Comparison of ENCODE assay signal across 8 cellular contexts in the genomic region with DNA sequence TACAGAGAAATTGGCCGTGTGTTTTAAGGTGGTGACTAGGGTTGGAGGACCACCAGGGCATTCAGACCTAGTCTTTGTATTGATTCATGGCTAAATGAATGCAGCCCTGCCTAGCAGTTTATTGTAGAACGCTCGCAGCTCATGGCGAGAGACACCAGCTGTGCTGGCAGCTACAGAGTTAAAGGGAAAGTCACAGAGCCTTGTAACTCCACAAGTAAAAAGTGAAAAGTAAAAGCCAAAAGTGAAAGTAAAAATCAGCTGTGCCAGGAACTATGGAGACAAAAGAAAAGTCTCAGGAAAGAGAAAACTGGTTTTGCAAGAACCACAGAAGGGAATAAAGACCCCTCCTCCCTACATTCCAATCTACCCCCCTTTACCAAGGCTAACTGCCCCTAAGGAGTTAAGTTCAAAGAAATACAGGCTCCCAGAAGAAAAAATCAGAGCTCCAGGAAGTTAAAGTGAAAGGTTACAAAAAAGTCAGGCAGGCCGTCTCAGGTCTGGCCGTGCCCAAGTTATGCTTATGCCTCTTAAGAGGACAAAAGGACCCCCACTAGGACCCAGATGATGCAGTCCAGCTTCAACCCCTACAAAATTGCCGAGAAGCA. TPM values are rescaled to one million over a fixed set of nuclear protein-coding genes. Genes with fewer than 3 reads are reported as not detected.
A peak's percentile ranks its signal among the peaks of the same experiment; 100 is the strongest.
DNase-seq lines count a peak whose midpoint lies in the region; ATAC-seq, FAIRE-seq and TF ChIP-seq lines count a peak whose summit lies in the region.

No MANE protein-coding gene starts in this region.

- peak; percentile 46 for DNase-seq in activated naive CD4-positive, alpha-beta T cell treated with anti-CD3 and anti-CD28 coated beads, Interleukin-2, amount 10 ng/mL, durations not matched to agents 7 days and 5 days
- DNase-seq in activated naive CD4-positive, alpha-beta T cell (lab: John Stamatoyannopoulos, UW), result no peak
- DNase-seq in Panc1 (ENCODE audit: low read depth, low spot score) (no peak), aorta (no peak), NCI-H2081 treated with DMSO at 0.1 percent for 48 hours (lab: John Stamatoyannopoulos, UW) (no peak)

- intact Hi-C loops in Panc1 (cut with micrococcal nuclease; ENCODE audit: unreplicated experiment), result no loop called here
- intact Hi-C loops in aorta (cut with DNase I), result no loop called here

- H3K9me3 ChIP-seq in Panc1 (ENCODE audit: control insufficient read depth, insufficient read depth, low read depth, low read length) (no peaks in the 10 kb centered on the region), mesodermal cell (ENCODE audit: control insufficient read depth, low read length) (no peaks in the 10 kb centered on the region), aorta (ENCODE audit: control insufficient read depth, low read length) (no peaks in the 10 kb centered on the region)

- POLR2A ChIA-PET in Panc1 (lab: Charles Lee), result no interaction called here

- peak; percentile 67 for ATAC-seq in Panc1
- peak; percentile 75 for ATAC-seq in aorta (ENCODE audit: low FRiP score)
- no peak for ATAC-seq in HG03159 (IDR thresholded peaks at IDR 0.05; ENCODE audit: unreplicated experiment)

- no peak for TF ChIP-seq CTCF in Panc1 (IDR thresholded peaks at IDR 0.05)

- H3K9me3 Mint-ChIP-seq in activated naive CD4-positive, alpha-beta T cell treated with anti-CD3 and anti-CD28 coated beads, Interleukin-2, amount 10 ng/mL, durations not matched to agents 7 days and 5 days, result no peaks in the 10 kb centered on the region

- peak overlapping the region; percentile 77 for H3K27ac ChIP-seq in Panc1 (ENCODE audit: low read length)
- H3K27ac ChIP-seq in mesodermal cell (ENCODE audit: low read depth, low read length, severe bottlenecking), result peak overlapping the region; percentile 64
- H3K27ac ChIP-seq in aorta (ENCODE audit: low read depth in 1 of 2, low read length in 2 of 2), result peak overlapping the region; percentile 54 to 64

- H3K4me1 ChIP-seq in Panc1 (ENCODE audit: control insufficient read depth, insufficient read depth, low read length) (peaks cover 5% of the 10 kb centered on the region), mesodermal cell (ENCODE audit: control insufficient read depth, insufficient read depth, low read length, poor library complexity, severe bottlenecking) (peaks cover 15% of the 10 kb centered on the region), aorta (ENCODE audit: control insufficient read depth in 1 of 2, insufficient read depth in 2 of 2, low read length in 2 of 2) (no peaks in the 10 kb centered on the region)

- H3K36me3 Mint-ChIP-seq in activated naive CD4-positive, alpha-beta T cell treated with anti-CD3 and anti-CD28 coated beads, Interleukin-2, amount 10 ng/mL, durations not matched to agents 7 days and 5 days, result no peaks in the 10 kb centered on the region

- no peaks in the 10 kb centered on the region for H3K27me3 ChIP-seq in Panc1 (ENCODE audit: control insufficient read depth, insufficient read depth, low read length)
- no peaks in the 10 kb centered on the region for H3K27me3 ChIP-seq in aorta (ENCODE audit: control insufficient read depth in 1 of 2, insufficient read depth in 2 of 2, low read length in 1 of 2)

- H3K36me3 ChIP-seq in Panc1 (ENCODE audit: control insufficient read depth, insufficient read depth, low read length) (no peaks in the 10 kb centered on the region), mesodermal cell (ENCODE audit: control insufficient read depth, insufficient read depth, low read length) (no peaks in the 10 kb centered on the region), aorta (ENCODE audit: control insufficient read depth in 1 of 2, insufficient read depth in 2 of 2, low read length in 1 of 2) (no peaks in the 10 kb centered on the region)

- in situ Hi-C loops in Panc1 (cut with HindIII; ENCODE audit: low pct_unique_long_range_greater_than_20kb, low sequenced_read_pairs), result no loop called here

- BruUV-seq in Panc1 (replicated peaks; lab: Mats Ljungman, UMichigan), result no TSS peak

- peak; percentile 50 for FAIRE-seq in endometrium (lab: Jason Lieb, UNC)

- peak overlapping the region; percentile 34 to 57 for H3K4me3 ChIP-seq in Panc1 (ENCODE audit: low read depth in 2 of 2, low read length in 2 of 2)
- peak overlapping the region; percentile 24 for H3K4me3 ChIP-seq in mesodermal cell (ENCODE audit: extremely low read depth, insufficient read depth, low read length, poor library complexity, severe bottlenecking)
- peak overlapping the region; percentile 43 to 44 for H3K4me3 ChIP-seq in aorta (ENCODE audit: low read length in 2 of 2)

- no peak overlapping the region for H3K4me3 Mint-ChIP-seq in activated naive CD4-positive, alpha-beta T cell treated with anti-CD3 and anti-CD28 coated beads, Interleukin-2, amount 10 ng/mL, durations not matched to agents 7 days and 5 days

- WGBS in mesodermal cell (ENCODE audit: insufficient coverage in 2 of 2), 2 experiments, result 3 to 6% methylated on average over 5 to 6 of the region's 7 CpGs
- 0% methylated on average over 7 of the region's 7 CpGs for WGBS in aorta, 2 donors

- no peak overlapping the region for H3K27ac Mint-ChIP-seq in activated naive CD4-positive, alpha-beta T cell treated with anti-CD3 and anti-CD28 coated beads, Interleukin-2, amount 10 ng/mL, durations not matched to agents 7 days and 5 days

- peaks cover 19% of the 10 kb centered on the region for H3K27me3 Mint-ChIP-seq in activated naive CD4-positive, alpha-beta T cell treated with anti-CD3 and anti-CD28 coated beads, Interleukin-2, amount 10 ng/mL, durations not matched to agents 7 days and 5 days

- CTCF ChIA-PET in activated naive CD4-positive, alpha-beta T cell treated with anti-CD3 and anti-CD28 coated beads, Interleukin-2, amount 10 ng/mL, durations not matched to agents 7 days and 5 days (lab: Charles Lee), result no interaction called here
- CTCF ChIA-PET in Panc1 (lab: Charles Lee), result no interaction called here

- H3K4me1 Mint-ChIP-seq in activated naive CD4-positive, alpha-beta T cell treated with anti-CD3 and anti-CD28 coated beads, Interleukin-2, amount 10 ng/mL, durations not matched to agents 7 days and 5 days, result no peaks in the 10 kb centered on the region

RNA-seq across cellular contexts. Expression of a gene that starts 46.4 kb away (rescaled TPM):
- 28.5 TPM for total RNA-seq in Panc1 (2021; ENCODE audit: unreplicated experiment)
- 6.9 TPM for polyA plus RNA-seq in Panc1 (2012; ENCODE audit: insufficient read length)
- 17.1 TPM for polyA plus RNA-seq in mesodermal cell (2013, experiment 1 of 2)
- polyA plus RNA-seq in mesodermal cell (2013, experiment 2 of 2), result 14.7 TPM
- total RNA-seq in aorta, result 10 to 100 TPM; 12.3 to 15.8 TPM
- polyA plus RNA-seq in aorta, result 1 to 10 TPM; 1.4 to 2.8 TPM

RNA-seq across cellular contexts. Expression of a gene that starts 47.0 kb away (rescaled TPM):
- total RNA-seq in Panc1 (2021; ENCODE audit: unreplicated experiment) (not detected), aorta (under 1 TPM in 1 of 2 donors, not detected in 1; 0.13 TPM)
- not detected for polyA plus RNA-seq in Panc1 (2012; ENCODE audit: insufficient read length)
- polyA plus RNA-seq in mesodermal cell (2013, experiment 1 of 2), result 0.11 TPM
- polyA plus RNA-seq in mesodermal cell (2013, experiment 2 of 2), result 0.10 TPM
- under 1 TPM in 1 of 2 donors, not detected in 1; 0.08 TPM for polyA plus RNA-seq in aorta

RNA-seq across cellular contexts. Expression of a gene that starts 54.9 kb away (rescaled TPM):
- 106 TPM for total RNA-seq in Panc1 (2021; ENCODE audit: unreplicated experiment)
- polyA plus RNA-seq in Panc1 (2012; ENCODE audit: insufficient read length), result 66.6 TPM
- 62.2 TPM for polyA plus RNA-seq in mesodermal cell (2013, experiment 1 of 2)
- 64.1 TPM for polyA plus RNA-seq in mesodermal cell (2013, experiment 2 of 2)
- 10 to 100 TPM; 88.1 to 95.7 TPM for total RNA-seq in aorta
- polyA plus RNA-seq in aorta, result 10 to 100 TPM; 83.1 to 84.5 TPM

RNA-seq across cellular contexts. Expression of a gene that starts 55.2 kb away (rescaled TPM):
- total RNA-seq in Panc1 (2021; ENCODE audit: unreplicated experiment), result 148 TPM
- 119 TPM for polyA plus RNA-seq in Panc1 (2012; ENCODE audit: insufficient read length)
- polyA plus RNA-seq in mesodermal cell (2013, experiment 1 of 2), result 128 TPM
- 126 TPM for polyA plus RNA-seq in mesodermal cell (2013, experiment 2 of 2)
- total RNA-seq in aorta, result 100 to 1,000 TPM; 102 to 109 TPM
- polyA plus RNA-seq in aorta, result 10 to 100 TPM; 76.0 to 76.4 TPM
